Comparison of ENCODE assay signal across 25 cellular contexts in the genomic region with DNA sequence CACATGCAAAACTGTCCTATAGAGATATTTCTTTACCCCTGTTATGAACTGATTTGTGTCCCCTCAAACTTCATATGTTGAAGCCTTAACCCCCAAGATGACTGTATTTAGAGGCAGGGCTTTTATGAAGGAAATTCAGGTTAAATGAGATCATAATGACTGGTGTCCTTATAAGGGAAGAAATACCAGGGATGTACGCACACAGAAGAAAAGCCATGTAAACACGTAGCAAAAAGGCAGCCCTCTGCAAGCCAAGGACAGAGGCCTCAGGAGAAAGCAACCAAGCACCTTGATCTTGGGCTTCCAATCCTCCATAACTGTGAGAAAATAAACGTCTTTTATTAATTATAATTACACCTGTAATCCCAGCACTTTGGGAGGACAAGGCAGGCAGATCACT.
"Had no signal": no experiment of that assay in that cellular context is flagged by ENCODE, and none has a peak within 500 bp of the region (broad histone marks: within the 10 kb centered on the region; RNA-seq: fewer than 3 reads in every experiment).

No MANE protein-coding gene starts in this region.

- ATAC-seq: activated CD8-positive, alpha-beta T cell treated with anti-CD3 and anti-CD28 coated beads for 36 hours; activated T-helper 17 cell treated with anti-CD3 and anti-CD28 coated beads, Interleukin-2, amount 50 U/mL, for 72 hours; T-cell had no signal

- H3K36me3 ChIP-seq: breast epithelium, esophagus squamous epithelium, right atrium auricular region, upper lobe of left lung had no signal

- H3K4me1 Mint-ChIP-seq: activated CD4-positive, alpha-beta T cell treated with anti-CD3 and anti-CD28 coated beads, Interleukin-2, amount 10 ng/mL, durations not matched to agents 24 days and 14 days; activated T-helper 17 cell treated with anti-CD3 and anti-CD28 coated beads, Interleukin-2, amount 50 U/mL, for 72 hours; T-cell had no signal

- H3K4me3 ChIP-seq: breast epithelium, esophagus squamous epithelium, lung, right atrium auricular region, skin epidermis, testis, upper lobe of left lung had no signal

- H3K27me3 ChIP-seq: breast epithelium, esophagus squamous epithelium, right atrium auricular region, testis, upper lobe of left lung had no signal

- H3K4me3 Mint-ChIP-seq: activated CD4-positive, alpha-beta T cell treated with anti-CD3 and anti-CD28 coated beads, Interleukin-2, amount 10 ng/mL, durations not matched to agents 24 days and 14 days; activated CD8-positive, alpha-beta T cell treated with anti-CD3 and anti-CD28 coated beads for 36 hours; activated T-helper 17 cell treated with anti-CD3 and anti-CD28 coated beads, Interleukin-2, amount 50 U/mL, for 72 hours; stimulated activated naive CD8-positive, alpha-beta T cell treated with anti-CD3 and anti-CD28 coated beads, Interleukin-15, Interleukin-2, amounts not matched to agents 100 ng/mL and 50 ng/mL, for 24 hours; T-cell had no signal

- H3K27me3 Mint-ChIP-seq: progenitor cell of endocrine pancreas had no signal

- H3K27ac Mint-ChIP-seq: activated CD4-positive, alpha-beta T cell treated with anti-CD3 and anti-CD28 coated beads, Interleukin-2, amount 10 ng/mL, durations not matched to agents 24 days and 14 days; activated CD8-positive, alpha-beta T cell treated with anti-CD3 and anti-CD28 coated beads for 36 hours; activated T-helper 17 cell treated with anti-CD3 and anti-CD28 coated beads, Interleukin-2, amount 50 U/mL, for 72 hours; progenitor cell of endocrine pancreas; stimulated activated naive CD8-positive, alpha-beta T cell treated with anti-CD3 and anti-CD28 coated beads, Interleukin-15, Interleukin-2, amounts not matched to agents 100 ng/mL and 50 ng/mL, for 24 hours; T-cell had no signal

- H3K27ac ChIP-seq: breast epithelium, esophagus squamous epithelium, right atrium auricular region, skin epidermis, testis, upper lobe of left lung had no signal

- H3K4me1 ChIP-seq: breast epithelium, right atrium auricular region, testis had no signal

- DNase-seq: activated CD4-positive, alpha-beta T cell treated with anti-CD3 and anti-CD28 coated beads, Interleukin-2, amount 10 ng/mL, durations not matched to agents 24 days and 14 days; activated CD4-positive, CD25-positive, alpha-beta regulatory T cell; activated CD8-positive, alpha-beta T cell treated with anti-CD3 and anti-CD28 coated beads for 36 hours; activated naive CD4-positive, alpha-beta T cell treated with Interleukin-2 at 50 U/mL for 16 hours; activated T-cell treated with anti-CD3 and anti-CD28 coated beads, Interleukin-2, amount 50 U/mL, for 1 hour; anterior cingulate cortex; cerebellar nuclear complex; effector CD4-positive, alpha-beta T cell; esophagus squamous epithelium; hippocampal formation; midbrain; nephron progenitor cell; stimulated activated CD4-positive, alpha-beta T cell treated with anti-CD3 and anti-CD28 coated beads, Interleukin-15, amount 100 ng/mL, for 24 hours; stimulated activated CD4-positive, alpha-beta T cell treated with anti-CD3 and anti-CD28 coated beads, Interleukin-2, amount 100 ng/mL, for 48 hours; T-cell; T-helper 9 cell; testis; upper lobe of left lung had no signal

- H3K36me3 Mint-ChIP-seq: T-cell had no signal

- H3K9me3 ChIP-seq: breast epithelium, testis had no signal
